Comparison of ENCODE assay signal across 16 cellular contexts in genomic region chr3:103609472-103609871, GRCh38.
DNase-seq lines count a peak whose midpoint lies in the region; ATAC-seq and TF ChIP-seq lines count a peak whose summit lies in the region.
"Had no signal": no experiment of that assay in that cellular context is flagged by ENCODE, and none has a peak within 500 bp of the region (broad histone marks: within the 10 kb centered on the region; RNA-seq: fewer than 3 reads in every experiment).

No MANE protein-coding gene starts in this region.

- H3K4me3 ChIP-seq in A673 (ENCODE audit: low read depth, low read length, poor library complexity, severe bottlenecking): no peak overlapping the region
- H3K4me3 ChIP-seq in RWPE2 (ENCODE audit: severe bottlenecking): no peak overlapping the region
- H3K4me3 ChIP-seq in epithelial cell of proximal tubule (ENCODE audit: low read depth, low read length): no peak overlapping the region
- no peak overlapping the region for H3K4me3 ChIP-seq in mesenchymal stem cell (ENCODE audit: insufficient read depth in 1 of 2, low read depth in 1 of 2, low read length in 2 of 2)
- H3K4me3 ChIP-seq in naive thymus-derived CD4-positive, alpha-beta T cell (ENCODE audit: low read length): no peak overlapping the region
- H3K4me3 ChIP-seq: BLaER1, HAP-1 had no signal

- H3K4ac ChIP-seq in mesenchymal stem cell (ENCODE audit: low read depth in 1 of 2, low read length in 2 of 2): no peak overlapping the region

- H3K9me3 Mint-ChIP-seq in naive thymus-derived CD4-positive, alpha-beta T cell: peaks cover 0 to 9% (median 2%) of the 10 kb centered on the region in 11 donors

- H3K9me3 ChIP-seq in A673 (ENCODE audit: low read depth, low read length, poor library complexity, severe bottlenecking): no peaks in the 10 kb centered on the region
- H3K9me3 ChIP-seq in RWPE2 (ENCODE audit: severe bottlenecking): no peaks in the 10 kb centered on the region
- H3K9me3 ChIP-seq in mesenchymal stem cell (ENCODE audit: control insufficient read depth, low read length): peaks cover 4% of the 10 kb centered on the region
- no peaks in the 10 kb centered on the region for H3K9me3 ChIP-seq in naive thymus-derived CD4-positive, alpha-beta T cell (ENCODE audit: control insufficient read depth in 2 of 3, low read length in 3 of 3)
- H3K9me3 ChIP-seq: BLaER1, HAP-1 had no signal

- peaks cover 9% of the 10 kb centered on the region for H3K4me1 ChIP-seq in A673 (ENCODE audit: insufficient read depth, low read length, poor library complexity, severe bottlenecking)
- no peaks in the 10 kb centered on the region for H3K4me1 ChIP-seq in RWPE2 (ENCODE audit: insufficient read depth, poor library complexity, severe bottlenecking)
- H3K4me1 ChIP-seq in mesenchymal stem cell (ENCODE audit: control insufficient read depth, insufficient read depth, low read depth, low read length): no peaks in the 10 kb centered on the region
- no peaks in the 10 kb centered on the region for H3K4me1 ChIP-seq in naive thymus-derived CD4-positive, alpha-beta T cell (ENCODE audit: control insufficient read depth in 2 of 2, insufficient read depth in 2 of 2, low read length in 2 of 2)
- H3K4me1 ChIP-seq: BLaER1, HAP-1 had no signal

- H2BK12ac ChIP-seq in mesenchymal stem cell (ENCODE audit: low read length in 2 of 2): no peak overlapping the region

- DNase-seq in A673 (ENCODE audit: low spot score) (peak; percentile 7), RWPE2 (ENCODE audit: low spot score) (no peak), epithelial cell of proximal tubule (ENCODE audit: low read depth) (no peak), mesenchymal stem cell (no peak), islet precursor cell (no peak)
- no peak for DNase-seq in naive thymus-derived CD4-positive, alpha-beta T cell
- DNase-seq: DMS53, NCI-H1436, NCI-H2081 treated with DMSO at 0.1 percent for 48 hours, NCI-H2227 treated with DMSO at 0.1 percent for 48 hours, NCI-H526 treated with DMSO at 0.1 percent for 48 hours, Right ventricle myocardium superior had no signal

- H3K14ac ChIP-seq in mesenchymal stem cell (ENCODE audit: low read length in 2 of 2): no peak overlapping the region

- CTCF ChIA-PET in A673 (lab: Charles Lee): no interaction called here
- CTCF ChIA-PET in naive thymus-derived CD4-positive, alpha-beta T cell (lab: Charles Lee): no interaction called here

- no peak overlapping the region for H3K4me3 Mint-ChIP-seq in naive thymus-derived CD4-positive, alpha-beta T cell
- H3K4me3 Mint-ChIP-seq: IgD-negative memory B cell had no signal

- no peaks in the 10 kb centered on the region for H3K79me1 ChIP-seq in mesenchymal stem cell (replicated peaks; ENCODE audit: low read length, poor library complexity, severe bottlenecking)

- no peak overlapping the region for H3K4me2 ChIP-seq in mesenchymal stem cell (ENCODE audit: low read length, poor library complexity, severe bottlenecking)
- H3K4me2 ChIP-seq: BLaER1 had no signal

- H2BK120ac ChIP-seq in mesenchymal stem cell (ENCODE audit: low read depth, low read length): no peak overlapping the region

- H3K27ac Mint-ChIP-seq in naive thymus-derived CD4-positive, alpha-beta T cell: no peak overlapping the region
- H3K27ac Mint-ChIP-seq: IgD-negative memory B cell had no signal

- H4K91ac ChIP-seq in mesenchymal stem cell (ENCODE audit: low read length): no peak overlapping the region

- no peak overlapping the region for H3K9ac ChIP-seq in mesenchymal stem cell (ENCODE audit: low read length)
- H3K9ac ChIP-seq: BLaER1 had no signal

- H3K36me3 ChIP-seq in A673 (ENCODE audit: insufficient read depth, low read length, poor library complexity, severe bottlenecking) (no peaks in the 10 kb centered on the region), RWPE2 (ENCODE audit: low read depth) (no peaks in the 10 kb centered on the region), mesenchymal stem cell (ENCODE audit: control insufficient read depth in 1 of 2, insufficient read depth in 2 of 2, low read depth in 1 of 2, low read length in 2 of 2) (no peaks in the 10 kb centered on the region)
- no peaks in the 10 kb centered on the region for H3K36me3 ChIP-seq in naive thymus-derived CD4-positive, alpha-beta T cell (ENCODE audit: control insufficient read depth in 2 of 3, insufficient read depth in 3 of 3, low read length in 3 of 3)
- H3K36me3 ChIP-seq: BLaER1, HAP-1 had no signal

- H3K18ac ChIP-seq in mesenchymal stem cell (ENCODE audit: low read depth in 1 of 2, low read length in 2 of 2): no peak overlapping the region

- H3K27me3 ChIP-seq in A673 (replicated peaks; ENCODE audit: insufficient read depth, low read depth, low read length, poor library complexity) (no peaks in the 10 kb centered on the region), RWPE2 (ENCODE audit: insufficient read depth, poor library complexity, severe bottlenecking) (no peaks in the 10 kb centered on the region), mesenchymal stem cell (ENCODE audit: control insufficient read depth in 1 of 2, insufficient read depth in 1 of 2, low read length in 2 of 2) (no peaks in the 10 kb centered on the region)
- H3K27me3 ChIP-seq in naive thymus-derived CD4-positive, alpha-beta T cell (ENCODE audit: control insufficient read depth in 2 of 2, insufficient read depth in 2 of 2, low read length in 2 of 2): no peaks in the 10 kb centered on the region
- H3K27me3 ChIP-seq: BLaER1 had no signal

- no peak for ATAC-seq in RWPE2 (ENCODE audit: low read depth)
- no peak for ATAC-seq in naive thymus-derived CD4-positive, alpha-beta T cell

- H2BK15ac ChIP-seq in mesenchymal stem cell (ENCODE audit: low read depth, poor library complexity, severe bottlenecking): no peak overlapping the region

- no peaks in the 10 kb centered on the region for H3K27me3 Mint-ChIP-seq in naive thymus-derived CD4-positive, alpha-beta T cell
- H3K27me3 Mint-ChIP-seq: IgD-negative memory B cell had no signal

- no peak overlapping the region for H2AFZ ChIP-seq in mesenchymal stem cell (ENCODE audit: low read depth, low read length)

- H3K4me1 Mint-ChIP-seq in naive thymus-derived CD4-positive, alpha-beta T cell: no peaks in the 10 kb centered on the region
- H3K4me1 Mint-ChIP-seq: IgD-negative memory B cell had no signal

- WGBS in mesenchymal stem cell: no CpG with 5 or more reads among the region's 2 CpGs

- intact Hi-C loops in A673 (cut with micrococcal nuclease; ENCODE audit: unreplicated experiment): no loop called here
- intact Hi-C loops in naive thymus-derived CD4-positive, alpha-beta T cell (cut with micrococcal nuclease): no loop called here

- POLR2A ChIA-PET in A673 (lab: Charles Lee; ENCODE audit: low non-redundant PET): no interaction called here
- POLR2A ChIA-PET in naive thymus-derived CD4-positive, alpha-beta T cell (lab: Charles Lee): no interaction called here

- H4K8ac ChIP-seq in mesenchymal stem cell (ENCODE audit: low read length): no peak overlapping the region

- no TSS peak for BruUV-seq in A673 (replicated peaks; lab: Mats Ljungman, UMichigan)

- H2AK5ac ChIP-seq in mesenchymal stem cell (ENCODE audit: low read length, severe bottlenecking): no peak overlapping the region

- TF ChIP-seq CTCF in A673 (conservative IDR thresholded peaks at IDR 0.05; ENCODE audit: low read depth, low read length) (no peak), C4-2B (conservative IDR thresholded peaks at IDR 0.05) (peak; percentile 25), RWPE2 (IDR thresholded peaks at IDR 0.05; ENCODE audit: poor library complexity, severe bottlenecking) (peak; percentile 6), epithelial cell of proximal tubule (conservative IDR thresholded peaks at IDR 0.05; ENCODE audit: low read depth, low read length) (peak; percentile 43)

- H2BK5ac ChIP-seq in mesenchymal stem cell (ENCODE audit: low read depth, low read length, poor library complexity, severe bottlenecking): no peak overlapping the region

- no peaks in the 10 kb centered on the region for H3K36me3 Mint-ChIP-seq in naive thymus-derived CD4-positive, alpha-beta T cell
- H3K36me3 Mint-ChIP-seq: IgD-negative memory B cell had no signal

- H3K27ac ChIP-seq in A673 (ENCODE audit: low read depth, low read length, poor library complexity, severe bottlenecking) (no peak overlapping the region), C4-2B (no peak overlapping the region), RWPE2 (ENCODE audit: poor library complexity, severe bottlenecking) (no peak overlapping the region), mesenchymal stem cell (ENCODE audit: low read length, poor library complexity, severe bottlenecking) (no peak overlapping the region)
- H3K27ac ChIP-seq in naive thymus-derived CD4-positive, alpha-beta T cell (ENCODE audit: low read depth, low read length): no peak overlapping the region
- H3K27ac ChIP-seq: BLaER1 had no signal

- no peak overlapping the region for H3K23ac ChIP-seq in mesenchymal stem cell (ENCODE audit: low read length in 2 of 2)
